Comparison of ENCODE assay signal across 6 cellular contexts in genomic region chr7:151008511-151009323, GRCh38.
A peak's percentile ranks its signal among the peaks of the same experiment; 100 is the strongest.
DNase-seq lines count a peak whose midpoint lies in the region; ATAC-seq lines count a peak whose summit lies in the region.

No MANE protein-coding gene starts in this region.

- peak; percentile 71 for DNase-seq in CD1c-positive myeloid dendritic cell (ENCODE audit: extremely low spot score)
- peak; percentile 63 to 79 for DNase-seq in activated CD4-positive, alpha-beta T cell treated with anti-CD3 and anti-CD28 coated beads, Interleukin-2, amount 50 U/mL, for 24 hours (ENCODE audit: low read depth in 1 of 2, low spot score in 1 of 2)
- peak in 36 of 42 donors; percentile 30 to 83 (median 58) for DNase-seq in head of caudate nucleus
- DNase-seq in stimulated activated CD4-positive, alpha-beta T cell treated with anti-CD3 and anti-CD28 coated beads, TNF-alpha, amount 100 ng/mL, for 1 hour (ENCODE audit: low read depth in 3 of 3, low spot score in 1 of 3): peak; percentile 42 to 80 (median 52)
- no peak for DNase-seq in Kasumi-1 (lab: John Stamatoyannopoulos, UW)

- peak; percentile 72 for ATAC-seq in HG02973 (IDR thresholded peaks at IDR 0.05; ENCODE audit: unreplicated experiment)

- intact Hi-C loops in head of caudate nucleus (cut with DNase I): no loop called here

Comparison
In these comparisons a context has a peak if more than half of its experiments do, and no peak if none do; other contexts are left out.
1. DNase-seq: peak in CD1c-positive myeloid dendritic cell (single experiment), activated CD4-positive, alpha-beta T cell treated with anti-CD3 and anti-CD28 coated beads, Interleukin-2, amount 50 U/mL, for 24 hours (2 of 2), head of caudate nucleus (36 of 42) and stimulated activated CD4-positive, alpha-beta T cell treated with anti-CD3 and anti-CD28 coated beads, TNF-alpha, amount 100 ng/mL, for 1 hour (3 of 3); none in Kasumi-1 (0 of 2).